ENCODE assay signal across 19 cellular contexts in genomic region chr11:66934971-66935779, GRCh38. TPM values are rescaled to one million over a fixed set of nuclear protein-coding genes. Genes with fewer than 3 reads are reported as not detected.
DNase-seq lines count a peak whose midpoint lies in the region; ATAC-seq, FAIRE-seq and TF ChIP-seq lines count a peak whose summit lies in the region.
"Had no signal": no experiment of that assay in that cellular context is flagged by ENCODE, and none has a peak within 500 bp of the region (broad histone marks: within the 10 kb centered on the region; RNA-seq: fewer than 3 reads in every experiment).

No MANE protein-coding gene starts in this region.

- H3K9me3 ChIP-seq in HepG2 (ENCODE audit: low read length), result no peaks in the 10 kb centered on the region
- H3K9me3 ChIP-seq: BE2C, gastrocnemius medialis, MG63 had no signal

- H3K36me3 ChIP-seq in HepG2 (replicated peaks in 1 of 2; ENCODE audit: control insufficient read depth in 1 of 2, insufficient read depth in 2 of 2, low read length in 2 of 2), result no peaks in the 10 kb centered on the region; a peak in 1 of 5 replicates
- H3K36me3 ChIP-seq: BE2C, gastrocnemius medialis, MG63 had no signal

- no peaks in the 10 kb centered on the region for H3K9me3 Mint-ChIP-seq in T-cell
- no peaks in the 10 kb centered on the region for H3K9me3 Mint-ChIP-seq in activated T-cell treated with anti-CD3 and anti-CD28 coated beads, Interleukin-2, amount 50 U/mL, for 24 hours
- H3K9me3 Mint-ChIP-seq: naive thymus-derived CD8-positive, alpha-beta T cell had no signal

- no peak overlapping the region for H3K9ac ChIP-seq in HepG2 (ENCODE audit: insufficient read depth, low read depth, low read length)

- H3K4me2 ChIP-seq in HepG2 (ENCODE audit: low read depth, low read length), result no peak overlapping the region

- 70% methylated on average over 8 of the region's 9 CpGs for WGBS in HepG2 (ENCODE audit: low lambda C conversion rate)

- H3K4me1 Mint-ChIP-seq in T-cell, result no peaks in the 10 kb centered on the region
- H3K4me1 Mint-ChIP-seq in activated T-cell treated with anti-CD3 and anti-CD28 coated beads, Interleukin-2, amount 50 U/mL, for 24 hours (ENCODE audit: low read depth), result no peaks in the 10 kb centered on the region

- FAIRE-seq in HepG2 (lab: Jason Lieb, UNC), result no peak
- FAIRE-seq: bronchial epithelial cell had no signal

- intact Hi-C loops in HepG2 (cut with micrococcal nuclease; ENCODE audit: unreplicated experiment), result no loop called here

- H3K27me3 ChIP-seq in HepG2 (ENCODE audit: control insufficient read depth in 1 of 2, insufficient read depth in 2 of 2, low read length in 2 of 2), result no peaks in the 10 kb centered on the region
- H3K27me3 ChIP-seq: BE2C, gastrocnemius medialis, MG63 had no signal

- in situ Hi-C loops in HepG2 (cut with HindIII; ENCODE audit: extremely low pct_ligation_motif_present, low pct_unique_long_range_greater_than_20kb), result no loop called here

- DNase-seq in AG10803 (ENCODE audit: low read depth) (peak; percentile 95), MV-4-11 (lab: John Stamatoyannopoulos, UW) (peak; percentile 83), cardiac fibroblast (ENCODE audit: low read depth in 2 of 2) (peak; percentile 39 to 72), HepG2 (ENCODE audit: low spot score) (no peak), T-cell (no peak), NCI-H2029 (lab: John Stamatoyannopoulos, UW) (no peak), LoVo (ENCODE audit: low spot score) (no peak)
- no peak for DNase-seq in activated T-cell treated with anti-CD3 and anti-CD28 coated beads, Interleukin-2, amount 50 U/mL, for 24 hours
- DNase-seq: activated naive CD4-positive, alpha-beta T cell treated with anti-CD3 and anti-CD28 coated beads, Interleukin-2, amount 50 U/mL, for 16 hours; BE2C; gastrocnemius medialis; MG63; naive thymus-derived CD8-positive, alpha-beta T cell; NCI-H2107; T-helper 1 cell had no signal

- no peaks in the 10 kb centered on the region for H3K36me3 Mint-ChIP-seq in T-cell
- no peaks in the 10 kb centered on the region for H3K36me3 Mint-ChIP-seq in activated T-cell treated with anti-CD3 and anti-CD28 coated beads, Interleukin-2, amount 50 U/mL, for 24 hours (ENCODE audit: low read depth)

- TF ChIP-seq EP300 in HepG2 (IDR thresholded peaks at IDR 0.05; ENCODE audit: low read depth in 2 of 2, low read length in 2 of 2) (no peak), HepG2 (CRISPR knock-in tag; IDR thresholded peaks at IDR 0.05; ENCODE audit: borderline replicate concordance) (no peak)

- H3K4me3 ChIP-seq in AG10803 (ENCODE audit: low read length) (no peak overlapping the region), cardiac fibroblast (replicated peaks in 1 of 2; ENCODE audit: low read depth in 2 of 2, low read length in 2 of 2) (no peak overlapping the region), HepG2 (replicated peaks in 1 of 3; ENCODE audit: insufficient read depth in 1 of 3, low read depth in 2 of 3, low read length in 3 of 3) (no peak overlapping the region)
- H3K4me3 ChIP-seq: gastrocnemius medialis, MG63 had no signal

- H3K27ac ChIP-seq in HepG2 (ENCODE audit: extremely low read length, insufficient read depth, low read length), result no peak overlapping the region
- H3K27ac ChIP-seq: gastrocnemius medialis had no signal

- H3K4me3 Mint-ChIP-seq in T-cell, result no peak overlapping the region
- no peak overlapping the region for H3K4me3 Mint-ChIP-seq in activated T-cell treated with anti-CD3 and anti-CD28 coated beads, Interleukin-2, amount 50 U/mL, for 24 hours
- H3K4me3 Mint-ChIP-seq: naive thymus-derived CD8-positive, alpha-beta T cell had no signal

- no peak overlapping the region for H3K27ac Mint-ChIP-seq in T-cell
- no peak overlapping the region for H3K27ac Mint-ChIP-seq in activated T-cell treated with anti-CD3 and anti-CD28 coated beads, Interleukin-2, amount 50 U/mL, for 24 hours
- H3K27ac Mint-ChIP-seq: naive thymus-derived CD8-positive, alpha-beta T cell had no signal

- no peak overlapping the region for H2AFZ ChIP-seq in HepG2 (ENCODE audit: low read length)

- peaks cover 29% of the 10 kb centered on the region for H3K4me1 ChIP-seq in HepG2 (ENCODE audit: insufficient read depth, low read length)

- CTCF ChIA-PET in HepG2 (lab: Yijun Ruan, JAX; ENCODE audit: low intra/inter-chr PET ratio, low total read pairs) (no interaction called here), T-cell (lab: Charles Lee) (interaction anchor here in 1 of 2 donors (0.6 kb wide), 1 partner anchor 10 kb away, joined by 3 read pairs; no protein-coding TSS in a partner anchor)

- no TSS peak for BruUV-seq in HepG2 (replicated peaks; lab: Mats Ljungman, UMichigan)

- no peaks in the 10 kb centered on the region for H3K27me3 Mint-ChIP-seq in T-cell
- no peaks in the 10 kb centered on the region for H3K27me3 Mint-ChIP-seq in activated T-cell treated with anti-CD3 and anti-CD28 coated beads, Interleukin-2, amount 50 U/mL, for 24 hours

- no peaks in the 10 kb centered on the region for H4K20me1 ChIP-seq in HepG2 (ENCODE audit: insufficient read depth, low read length)

- ATAC-seq in HepG2, result no peak
- no peak for ATAC-seq in T-cell (replicated peaks in 1 of 4)
- ATAC-seq: gastrocnemius medialis; naive thymus-derived CD8-positive, alpha-beta T cell; Panc1 had no signal

- TF ChIP-seq POLR2A in HepG2 (IDR thresholded peaks at IDR 0.05; ENCODE audit: insufficient read depth in 1 of 2, low read depth in 2 of 2, low read length in 2 of 2), result no peak

- TF ChIP-seq CTCF in AG10803 (conservative IDR thresholded peaks at IDR 0.05; ENCODE audit: low read length) (no peak), cardiac fibroblast (IDR thresholded peaks at IDR 0.05; ENCODE audit: low read depth, low read length) (no peak), HepG2 (CRISPR knock-in tag; IDR thresholded peaks at IDR 0.05) (no peak)

- no peaks in the 10 kb centered on the region for H3K79me2 ChIP-seq in HepG2 (ENCODE audit: insufficient read depth, low read length)

- POLR2A ChIA-PET in HepG2 (lab: Yijun Ruan, JAX), result interaction anchor here (0.8 to 1.4 kb wide), 4 partner anchors 23 to 61 kb away, joined by 3 to 7 read pairs (median 4); partner anchors contain the start of gene PC
- POLR2A ChIA-PET in T-cell (lab: Charles Lee), result no interaction called here

- no peak for TF ChIP-seq RAD21 in HepG2 (CRISPR knock-in tag; IDR thresholded peaks at IDR 0.05)

TF ChIP-seq in HepG2, 621 proteins besides CTCF, POLR2A, EP300 and RAD21 (continues in another document):
- TF ChIP-seq ZNF766 (CRISPR knock-in tag; IDR thresholded peaks at IDR 0.05; ENCODE audit: borderline replicate concordance), result no peak
- TF ChIP-seq ZNF746 (CRISPR knock-in tag; IDR thresholded peaks at IDR 0.05), result no peak
- no peak for TF ChIP-seq ZNF329 (CRISPR knock-in tag; IDR thresholded peaks at IDR 0.05; ENCODE audit: low read depth)

RNA-seq across cellular contexts. Expression of gene PC, which starts 23.0 kb away (rescaled TPM):
- total RNA-seq in HepG2 (2016; rRNA removed; fragmentation: Illumina TruSeq; extraction: Trizol), result 32.6 and 39.0 TPM in 2 replicates
- total RNA-seq in HepG2 (2016; cell fraction: cytosol; rRNA removed; fragmentation: Illumina TruSeq; extraction: Trizol; ENCODE audit: low read depth), result 4.6 and 5.9 TPM in 2 replicates
- 28.7 and 37.9 TPM in 2 replicates for total RNA-seq in HepG2 (2016; cell fraction: insoluble cytoplasmic fraction; rRNA removed; fragmentation: Illumina TruSeq; extraction: Trizol)
- 11.9 and 12.9 TPM in 2 replicates for total RNA-seq in HepG2 (2016; cell fraction: membrane; rRNA removed; fragmentation: Illumina TruSeq; extraction: Trizol)
- total RNA-seq in HepG2 (2016; cell fraction: nucleus; rRNA removed; fragmentation: Illumina TruSeq; extraction: Trizol), result 28.9 and 34.0 TPM in 2 replicates
- 27.2 and 29.0 TPM in 2 replicates for polyA plus RNA-seq in HepG2 (2011; rRNA removed)
- 29.7 and 35.1 TPM in 2 replicates for polyA plus RNA-seq in HepG2 (2011; cell fraction: cytosol; rRNA removed)
- 127 and 178 TPM in 2 replicates for polyA plus RNA-seq in HepG2 (2011; cell fraction: nucleus; rRNA removed)
- polyA plus RNA-seq in HepG2 (2012), result 36.8 and 44.9 TPM in 2 replicates
- 5.4 and 6.3 TPM in 2 replicates for polyA plus RNA-seq in HepG2 (2016; cell fraction: cytosol; fragmentation: Illumina TruSeq; extraction: Trizol; ENCODE audit: low read depth)
- 32.2 and 39.6 TPM in 2 replicates for polyA plus RNA-seq in HepG2 (2016; cell fraction: insoluble cytoplasmic fraction; fragmentation: Illumina TruSeq; extraction: Trizol; ENCODE audit: low read depth)
- polyA plus RNA-seq in HepG2 (2016; cell fraction: membrane; fragmentation: Illumina TruSeq; extraction: Trizol; ENCODE audit: low read depth), result 8.2 and 9.4 TPM in 2 replicates
- polyA plus RNA-seq in HepG2 (2016; cell fraction: nucleus; fragmentation: Illumina TruSeq; extraction: Trizol; ENCODE audit: insufficient read depth, low read depth), result 54.7 and 57.4 TPM in 2 replicates
- 64.1 and 66.8 TPM in 2 replicates for polyA minus RNA-seq in HepG2 (2011; rRNA and poly(A)+ RNA removed; ENCODE audit: low replicate concordance)
- 36.4 and 37.4 TPM in 2 replicates for polyA minus RNA-seq in HepG2 (2011; cell fraction: cytosol; rRNA and poly(A)+ RNA removed)
- polyA minus RNA-seq in HepG2 (2011; cell fraction: nucleus; rRNA and poly(A)+ RNA removed), result 29.3 and 32.8 TPM in 2 replicates
- total RNA-seq in T-cell, result 10 to 100 TPM in 1 of 5 donors, 1 to 10 TPM in 4; 6.2 to 10.0 (median 7.4) TPM

RNA-seq across cellular contexts. Expression of gene C11orf86, which starts 39.9 kb away (rescaled TPM):
- total RNA-seq in HepG2 (2016; rRNA removed; fragmentation: Illumina TruSeq; extraction: Trizol) (0.11 and 0.17 TPM in 2 replicates), T-cell (not detected)
- not detected in 2 replicates for total RNA-seq in HepG2 (2016; cell fraction: cytosol; rRNA removed; fragmentation: Illumina TruSeq; extraction: Trizol; ENCODE audit: low read depth)
- 0.09 TPM in 1 of 2 replicates, not detected in the other for total RNA-seq in HepG2 (2016; cell fraction: insoluble cytoplasmic fraction; rRNA removed; fragmentation: Illumina TruSeq; extraction: Trizol)
- 0.19 TPM in 1 of 2 replicates, not detected in the other for total RNA-seq in HepG2 (2016; cell fraction: membrane; rRNA removed; fragmentation: Illumina TruSeq; extraction: Trizol)
- not detected in 2 replicates for total RNA-seq in HepG2 (2016; cell fraction: nucleus; rRNA removed; fragmentation: Illumina TruSeq; extraction: Trizol)
- polyA plus RNA-seq in HepG2 (2011; rRNA removed), result 0.10 and 0.18 TPM in 2 replicates
- polyA plus RNA-seq in HepG2 (2011; cell fraction: cytosol; rRNA removed), result 0.11 and 0.18 TPM in 2 replicates
- polyA plus RNA-seq in HepG2 (2011; cell fraction: nucleus; rRNA removed), result 0.16 TPM in 1 of 2 replicates, not detected in the other
- 0.13 and 0.16 TPM in 2 replicates for polyA plus RNA-seq in HepG2 (2012)
- 0.11 TPM in 1 of 2 replicates, not detected in the other for polyA plus RNA-seq in HepG2 (2016; cell fraction: cytosol; fragmentation: Illumina TruSeq; extraction: Trizol; ENCODE audit: low read depth)
- polyA plus RNA-seq in HepG2 (2016; cell fraction: insoluble cytoplasmic fraction; fragmentation: Illumina TruSeq; extraction: Trizol; ENCODE audit: low read depth), result not detected in 2 replicates
- 0.21 TPM in 1 of 2 replicates, not detected in the other for polyA plus RNA-seq in HepG2 (2016; cell fraction: membrane; fragmentation: Illumina TruSeq; extraction: Trizol; ENCODE audit: low read depth)
- polyA plus RNA-seq in HepG2 (2016; cell fraction: nucleus; fragmentation: Illumina TruSeq; extraction: Trizol; ENCODE audit: insufficient read depth, low read depth), result not detected in 2 replicates
- 15.6 TPM in 1 of 2 replicates, not detected in the other for polyA minus RNA-seq in HepG2 (2011; rRNA and poly(A)+ RNA removed; ENCODE audit: low replicate concordance)
- polyA minus RNA-seq in HepG2 (2011; cell fraction: cytosol; rRNA and poly(A)+ RNA removed), result not detected in 2 replicates
- 0.52 TPM in 1 of 2 replicates, not detected in the other for polyA minus RNA-seq in HepG2 (2011; cell fraction: nucleus; rRNA and poly(A)+ RNA removed)
- total RNA-seq: bronchial epithelial cell; gastrocnemius medialis; lower leg skin; naive thymus-derived CD8-positive, alpha-beta T cell; pulmonary artery endothelial cell had no signal
- polyA plus RNA-seq: naive thymus-derived CD8-positive, alpha-beta T cell had no signal

Comparison
In these comparisons a context has a peak if more than half of its experiments do, and no peak if none do; other contexts are left out.
1. DNase-seq: peak in AG10803 (single experiment), MV-4-11 (single experiment) and cardiac fibroblast (2 of 2); none in HepG2 (single experiment), T-cell (0 of 34), activated T-cell treated with anti-CD3 and anti-CD28 coated beads, Interleukin-2, amount 50 U/mL, for 24 hours (single experiment), NCI-H2029 (single experiment) and LoVo (single experiment).